ENCODE assay signal across 10 cellular contexts in the genomic region with DNA sequence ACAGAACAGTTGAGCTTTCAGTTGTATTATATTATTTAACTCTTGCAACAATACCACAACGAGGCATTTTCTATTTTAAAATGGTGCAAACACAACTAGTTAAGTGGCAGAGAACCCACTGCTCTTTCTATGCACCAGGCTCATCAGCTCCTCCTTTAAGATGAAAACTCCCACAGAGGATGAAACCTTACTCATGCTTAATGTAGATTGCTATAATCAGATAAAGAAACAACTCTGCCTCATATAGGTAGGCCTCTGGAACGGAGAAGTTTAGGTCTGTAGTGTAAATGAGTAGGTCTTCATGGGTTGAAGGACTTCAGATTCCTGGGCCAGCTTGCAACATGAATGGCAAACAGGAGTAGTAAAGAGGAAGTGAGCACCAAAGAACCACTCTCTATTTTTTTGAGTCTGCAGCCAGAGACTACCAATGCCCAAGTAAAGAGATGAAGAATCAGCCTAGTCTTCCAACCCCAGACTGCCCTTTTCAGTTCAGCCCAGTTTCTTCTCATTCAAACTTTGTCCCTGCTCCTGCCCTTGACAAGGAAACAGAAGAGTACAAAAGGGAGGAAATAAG. TPM values are rescaled to one million over a fixed set of nuclear protein-coding genes. Genes with fewer than 3 reads are reported as not detected.
DNase-seq lines count a peak whose midpoint lies in the region; ATAC-seq and TF ChIP-seq lines count a peak whose summit lies in the region.
"Had no signal": no experiment of that assay in that cellular context is flagged by ENCODE, and none has a peak within 500 bp of the region (broad histone marks: within the 10 kb centered on the region; RNA-seq: fewer than 3 reads in every experiment).

No MANE protein-coding gene starts in this region.

- ATAC-seq in HG02610 (IDR thresholded peaks at IDR 0.05; ENCODE audit: unreplicated experiment) (peak; percentile 72), esophagus mucosa (no peak)

- no peaks in the 10 kb centered on the region for H3K36me3 ChIP-seq in neural cell (ENCODE audit: insufficient read depth, low read length)
- H3K36me3 ChIP-seq in MG63 = no peaks in the 10 kb centered on the region; the same call in 1 of the 2 replicates

- H3K4me3 ChIP-seq in neural cell (ENCODE audit: low read length) (no peak overlapping the region), MG63 (no peak overlapping the region)

- peak overlapping the region; percentile 67 for H3K27ac ChIP-seq in neural cell (ENCODE audit: low read length)
- H3K27ac ChIP-seq: 22Rv1 had no signal

- no peak for TF ChIP-seq CTCF in neural cell (IDR thresholded peaks at IDR 0.05; ENCODE audit: poor library complexity, severe bottlenecking)

- H3K27me3 ChIP-seq in neural cell (ENCODE audit: insufficient read depth, low read depth, low read length) (no peaks in the 10 kb centered on the region), MG63 (no peaks in the 10 kb centered on the region)

- H3K79me2 ChIP-seq in neural cell (replicated peaks; ENCODE audit: insufficient read depth, low read length) = no peaks in the 10 kb centered on the region

- no peaks in the 10 kb centered on the region for H3K9me2 ChIP-seq in neural cell (ENCODE audit: insufficient read depth, low read length)

- no peaks in the 10 kb centered on the region for H4K20me1 ChIP-seq in neural cell (ENCODE audit: insufficient read depth)

- peak overlapping the region; percentile 28 for H3K9ac ChIP-seq in neural cell (ENCODE audit: low read length)

- DNase-seq in SIG-M5 treated with dmso at 0.1 percent for 504 hours (lab: John Stamatoyannopoulos, UW; ENCODE audit: unreplicated experiment) (peak; percentile 49), SIG-M5 (lab: John Stamatoyannopoulos, UW) (no peak), Kasumi-1 (lab: John Stamatoyannopoulos, UW) (peak; percentile 2 to 17), MG63 (no peak), NCI-H1930 (lab: John Stamatoyannopoulos, UW) (no peak)
- DNase-seq: NCI-H2171 had no signal

- TF ChIP-seq EP300 in neural cell (conservative IDR thresholded peaks at IDR 0.05; ENCODE audit: poor library complexity, severe bottlenecking) = no peak

- H2AFZ ChIP-seq in neural cell (ENCODE audit: low read depth, low read length) = no peak overlapping the region

- H3F3A ChIP-seq in neural cell (ENCODE audit: insufficient read depth, low read length, poor library complexity, severe bottlenecking) = no peaks in the 10 kb centered on the region

- no peak for TF ChIP-seq RAD21 in neural cell (conservative IDR thresholded peaks at IDR 0.05)

- H3K9me3 ChIP-seq in neural cell (ENCODE audit: low read length) = no peaks in the 10 kb centered on the region
- H3K9me3 ChIP-seq in MG63 = peaks cover 19% of the 10 kb centered on the region

- no peak overlapping the region for H3K4me2 ChIP-seq in neural cell (ENCODE audit: low read length)

TF ChIP-seq in neural cell, 6 proteins besides CTCF, POLR2A, EP300 and RAD21:
- TF ChIP-seq, protein P1, sequence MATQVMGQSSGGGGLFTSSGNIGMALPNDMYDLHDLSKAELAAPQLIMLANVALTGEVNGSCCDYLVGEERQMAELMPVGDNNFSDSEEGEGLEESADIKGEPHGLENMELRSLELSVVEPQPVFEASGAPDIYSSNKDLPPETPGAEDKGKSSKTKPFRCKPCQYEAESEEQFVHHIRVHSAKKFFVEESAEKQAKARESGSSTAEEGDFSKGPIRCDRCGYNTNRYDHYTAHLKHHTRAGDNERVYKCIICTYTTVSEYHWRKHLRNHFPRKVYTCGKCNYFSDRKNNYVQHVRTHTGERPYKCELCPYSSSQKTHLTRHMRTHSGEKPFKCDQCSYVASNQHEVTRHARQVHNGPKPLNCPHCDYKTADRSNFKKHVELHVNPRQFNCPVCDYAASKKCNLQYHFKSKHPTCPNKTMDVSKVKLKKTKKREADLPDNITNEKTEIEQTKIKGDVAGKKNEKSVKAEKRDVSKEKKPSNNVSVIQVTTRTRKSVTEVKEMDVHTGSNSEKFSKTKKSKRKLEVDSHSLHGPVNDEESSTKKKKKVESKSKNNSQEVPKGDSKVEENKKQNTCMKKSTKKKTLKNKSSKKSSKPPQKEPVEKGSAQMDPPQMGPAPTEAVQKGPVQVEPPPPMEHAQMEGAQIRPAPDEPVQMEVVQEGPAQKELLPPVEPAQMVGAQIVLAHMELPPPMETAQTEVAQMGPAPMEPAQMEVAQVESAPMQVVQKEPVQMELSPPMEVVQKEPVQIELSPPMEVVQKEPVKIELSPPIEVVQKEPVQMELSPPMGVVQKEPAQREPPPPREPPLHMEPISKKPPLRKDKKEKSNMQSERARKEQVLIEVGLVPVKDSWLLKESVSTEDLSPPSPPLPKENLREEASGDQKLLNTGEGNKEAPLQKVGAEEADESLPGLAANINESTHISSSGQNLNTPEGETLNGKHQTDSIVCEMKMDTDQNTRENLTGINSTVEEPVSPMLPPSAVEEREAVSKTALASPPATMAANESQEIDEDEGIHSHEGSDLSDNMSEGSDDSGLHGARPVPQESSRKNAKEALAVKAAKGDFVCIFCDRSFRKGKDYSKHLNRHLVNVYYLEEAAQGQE (IDR thresholded peaks at IDR 0.05; ENCODE audit: borderline replicate concordance) = no peak
- no peak for TF ChIP-seq SMC3 (conservative IDR thresholded peaks at IDR 0.05; ENCODE audit: poor library complexity)
- TF ChIP-seq EZH2 (IDR thresholded peaks at IDR 0.05; ENCODE audit: borderline replicate concordance, insufficient read depth, low read length, poor library complexity, severe bottlenecking) = no peak
- no peak for TF ChIP-seq TAF1 (IDR thresholded peaks at IDR 0.05; ENCODE audit: low read depth)
- no peak for TF ChIP-seq POLR2AphosphoS5 (IDR thresholded peaks at IDR 0.05)
- no peak for TF ChIP-seq MXI1 (conservative IDR thresholded peaks at IDR 0.05; ENCODE audit: poor library complexity, severe bottlenecking)

RNA-seq across cellular contexts. Expression of a gene that starts 33.9 kb away (rescaled TPM):
- not detected in 2 replicates for polyA plus RNA-seq in neural cell
- under 0.01 and 0.12 TPM in 2 replicates for polyA minus RNA-seq in neural cell
- 1.6 TPM for total RNA-seq in esophagus mucosa
- 3.8 and 6.7 TPM in 2 replicates for total RNA-seq in MG63 (2014; rRNA removed; shearing (Covaris generic); ENCODE audit: low replicate concordance)

Comparison
In these comparisons a context has a peak if more than half of its experiments do, and no peak if none do; other contexts are left out.
1. DNase-seq: peak in SIG-M5 treated with dmso at 0.1 percent for 504 hours (single experiment) and Kasumi-1 (2 of 2); none in SIG-M5 (single experiment), MG63 (single experiment) and NCI-H1930 (0 of 2).